ENCODE assay signal across 20 cellular contexts in genomic region chr9:137815256-137816255, GRCh38.
A peak's percentile ranks its signal among the peaks of the same experiment; 100 is the strongest.
DNase-seq lines count a peak whose midpoint lies in the region; ATAC-seq, FAIRE-seq and TF ChIP-seq lines count a peak whose summit lies in the region.
"Had no signal": no experiment of that assay in that cellular context is flagged by ENCODE, and none has a peak within 500 bp of the region (broad histone marks: within the 10 kb centered on the region; RNA-seq: fewer than 3 reads in every experiment).

No MANE protein-coding gene starts in this region.

- no peaks in the 10 kb centered on the region for H3K9me3 Mint-ChIP-seq in stimulated activated naive CD8-positive, alpha-beta T cell treated with anti-CD3 and anti-CD28 coated beads, Interleukin-15, Interleukin-2, amounts not matched to agents 100 ng/mL and 50 ng/mL, for 24 hours
- H3K9me3 Mint-ChIP-seq in nephron progenitor cell: peaks cover 31% of the 10 kb centered on the region
- H3K9me3 Mint-ChIP-seq: CD4-positive, alpha-beta T cell had no signal

- H3K4me3 ChIP-seq in bronchial epithelial cell (ENCODE audit: low read depth, low read length): no peak overlapping the region
- no peak overlapping the region for H3K4me3 ChIP-seq in upper lobe of right lung
- H3K4me3 ChIP-seq: GM23248, Peyer's patch had no signal

- no peak overlapping the region for H3K27ac ChIP-seq in upper lobe of right lung
- H3K27ac ChIP-seq: GM23248, Peyer's patch had no signal

- no peak for ATAC-seq in stimulated activated naive CD8-positive, alpha-beta T cell treated with anti-CD3 and anti-CD28 coated beads, Interleukin-15, Interleukin-2, amounts not matched to agents 100 U/mL and 50 U/mL, for 24 hours
- ATAC-seq in upper lobe of right lung: no peak
- no peak for ATAC-seq in HG03432 (IDR thresholded peaks at IDR 0.05; ENCODE audit: unreplicated experiment)
- no peak for ATAC-seq in GM21786 (IDR thresholded peaks at IDR 0.05; ENCODE audit: unreplicated experiment)
- ATAC-seq: HepG2 had no signal

- H3K27me3 ChIP-seq in bronchial epithelial cell (ENCODE audit: control insufficient read depth, insufficient read depth, low read length) (no peaks in the 10 kb centered on the region), upper lobe of right lung (no peaks in the 10 kb centered on the region)
- H3K27me3 ChIP-seq: Peyer's patch had no signal

- intact Hi-C loops in upper lobe of right lung (cut with DNase I): no loop called here

- no peak overlapping the region for H3K4me3 Mint-ChIP-seq in stimulated activated naive CD8-positive, alpha-beta T cell treated with anti-CD3 and anti-CD28 coated beads, Interleukin-15, Interleukin-2, amounts not matched to agents 100 ng/mL and 50 ng/mL, for 24 hours
- H3K4me3 Mint-ChIP-seq in nephron progenitor cell: no peak overlapping the region
- H3K4me3 Mint-ChIP-seq: CD4-positive, alpha-beta T cell had no signal

- peak; percentile 89 for FAIRE-seq in bronchial epithelial cell (lab: Jason Lieb, UNC)
- FAIRE-seq: HepG2 had no signal

- peaks cover 45% of the 10 kb centered on the region for H3K36me3 Mint-ChIP-seq in stimulated activated naive CD8-positive, alpha-beta T cell treated with anti-CD3 and anti-CD28 coated beads, Interleukin-15, Interleukin-2, amounts not matched to agents 100 ng/mL and 50 ng/mL, for 24 hours (ENCODE audit: low read depth)
- peaks cover 67% of the 10 kb centered on the region for H3K36me3 Mint-ChIP-seq in nephron progenitor cell (ENCODE audit: low read depth)

- TF ChIP-seq CTCF in bronchial epithelial cell (IDR thresholded peaks at IDR 0.05; ENCODE audit: insufficient read depth, low read length, severe bottlenecking): no peak
- TF ChIP-seq CTCF in nephron progenitor cell (IDR thresholded peaks at IDR 0.05): no peak
- TF ChIP-seq CTCF in upper lobe of right lung (IDR thresholded peaks at IDR 0.05): no peak

- H3K36me3 ChIP-seq in bronchial epithelial cell (ENCODE audit: control insufficient read depth, insufficient read depth, low read length) (peaks cover 40% of the 10 kb centered on the region), upper lobe of right lung (peaks cover 70% of the 10 kb centered on the region)

- no peaks in the 10 kb centered on the region for H3K4me1 Mint-ChIP-seq in stimulated activated naive CD8-positive, alpha-beta T cell treated with anti-CD3 and anti-CD28 coated beads, Interleukin-15, Interleukin-2, amounts not matched to agents 100 ng/mL and 50 ng/mL, for 24 hours (ENCODE audit: low read depth)
- H3K4me1 Mint-ChIP-seq in nephron progenitor cell: peaks cover 7% of the 10 kb centered on the region

- H3K27ac Mint-ChIP-seq in stimulated activated naive CD8-positive, alpha-beta T cell treated with anti-CD3 and anti-CD28 coated beads, Interleukin-15, Interleukin-2, amounts not matched to agents 100 ng/mL and 50 ng/mL, for 24 hours: peak overlapping the region; percentile 26
- H3K27ac Mint-ChIP-seq in nephron progenitor cell: peak overlapping the region; percentile 92

- H3K27me3 Mint-ChIP-seq in stimulated activated naive CD8-positive, alpha-beta T cell treated with anti-CD3 and anti-CD28 coated beads, Interleukin-15, Interleukin-2, amounts not matched to agents 100 ng/mL and 50 ng/mL, for 24 hours: no peaks in the 10 kb centered on the region
- H3K27me3 Mint-ChIP-seq in nephron progenitor cell (ENCODE audit: low read depth, poor library complexity): no peaks in the 10 kb centered on the region
- H3K27me3 Mint-ChIP-seq: CD4-positive, alpha-beta T cell had no signal

- DNase-seq in stimulated activated naive CD8-positive, alpha-beta T cell treated with anti-CD3 and anti-CD28 coated beads, Interleukin-15, Interleukin-2, amounts not matched to agents 100 U/mL and 50 U/mL, for 24 hours: no peak
- no peak for DNase-seq in bronchial epithelial cell (ENCODE audit: low read depth)
- no peak for DNase-seq in nephron progenitor cell
- peak; percentile 46 for DNase-seq in upper lobe of right lung
- DNase-seq in OCI-M1 (lab: John Stamatoyannopoulos, UW): no peak
- DNase-seq: CD4-positive, alpha-beta T cell; DMS79; GM23248; Kasumi-1; NCI-H1417 treated with DMSO at 0.1 percent for 48 hours; NCI-H2029; NCI-H2171 treated with DMSO at 0.1 percent for 48 hours; NCI-H510A; NCI-H82; Peyer's patch; SHP77 treated with DMSO at 0.1 percent for 48 hours had no signal

- no peaks in the 10 kb centered on the region for H3K9me3 ChIP-seq in upper lobe of right lung
- H3K9me3 ChIP-seq: Peyer's patch had no signal

- H3K4me1 ChIP-seq in upper lobe of right lung: no peaks in the 10 kb centered on the region
- H3K4me1 ChIP-seq: Peyer's patch had no signal
